15 cellular contexts compared by ENCODE assay signal in genomic region chr18:49007663-49008062, GRCh38. TPM values are rescaled to one million over a fixed set of nuclear protein-coding genes. Genes with fewer than 3 reads are reported as not detected.
DNase-seq lines count a peak whose midpoint lies in the region; ATAC-seq, FAIRE-seq and TF ChIP-seq lines count a peak whose summit lies in the region.
"Had no signal": no experiment of that assay in that cellular context is flagged by ENCODE, and none has a peak within 500 bp of the region (broad histone marks: within the 10 kb centered on the region; RNA-seq: fewer than 3 reads in every experiment).

No MANE protein-coding gene starts in this region.

- H3K4me3 Mint-ChIP-seq in natural killer cell treated with Interleukin-12 subunit alpha and Interleukin-12 subunit beta and Interleukin-15 and Interleukin-18, amount 100 ng/mL, for 72 hours = no peak overlapping the region
- H3K4me3 Mint-ChIP-seq in natural killer cell = no peak overlapping the region
- H3K4me3 Mint-ChIP-seq: CD4-positive, CD25-positive, alpha-beta regulatory T cell had no signal

- CTCF ChIA-PET in K562 (lab: Yijun Ruan, JAX; ENCODE audit: low intra/inter-chr PET ratio) = no interaction called here

- H3K27me3 ChIP-seq in K562 (ENCODE audit: control insufficient read depth in 2 of 2, insufficient read depth in 2 of 2, low read length in 2 of 2) (peaks cover 0 to 7% of the 10 kb centered on the region in 2 experiments; a peak in 2 of 5 replicates), neuronal stem cell (ENCODE audit: control insufficient read depth in 3 of 3, insufficient read depth in 3 of 3, low read depth in 1 of 3, low read length in 3 of 3) (no peaks in the 10 kb centered on the region), vagina (no peaks in the 10 kb centered on the region)
- H3K27me3 ChIP-seq: MG63, Peyer's patch had no signal

- no peak overlapping the region for H3K4ac ChIP-seq in neuronal stem cell (ENCODE audit: low read length)

- H2BK15ac ChIP-seq in neuronal stem cell (ENCODE audit: low read length) = no peak overlapping the region

- no peak overlapping the region for H4K8ac ChIP-seq in neuronal stem cell (ENCODE audit: low read depth, low read length)

- H3K4me3 ChIP-seq in K562 (no peak overlapping the region), neuronal stem cell (ENCODE audit: low read length in 2 of 2) (no peak overlapping the region), vagina (no peak overlapping the region)
- H3K4me3 ChIP-seq: MG63, Peyer's patch had no signal

- no peak overlapping the region for H3K14ac ChIP-seq in neuronal stem cell (ENCODE audit: low read length)

- H3K79me1 ChIP-seq in neuronal stem cell (ENCODE audit: low read depth, low read length) = no peaks in the 10 kb centered on the region

- no peaks in the 10 kb centered on the region for H4K20me1 ChIP-seq in K562 (replicated peaks; ENCODE audit: control insufficient read depth, insufficient read depth, low read length)

- TF ChIP-seq RAD21 in K562 (CRISPR knock-in tag; conservative IDR thresholded peaks at IDR 0.05 in 1 of 2, IDR thresholded peaks at IDR 0.05 in 1 of 2) = no peak

- no peaks in the 10 kb centered on the region for H3K9me3 Mint-ChIP-seq in natural killer cell treated with Interleukin-12 subunit alpha and Interleukin-12 subunit beta and Interleukin-15 and Interleukin-18, amount 100 ng/mL, for 72 hours
- H3K9me3 Mint-ChIP-seq in natural killer cell = no peaks in the 10 kb centered on the region
- H3K9me3 Mint-ChIP-seq: CD4-positive, CD25-positive, alpha-beta regulatory T cell had no signal

- no peak overlapping the region for H2BK120ac ChIP-seq in neuronal stem cell (ENCODE audit: low read depth, low read length)

- no peak overlapping the region for H2BK5ac ChIP-seq in neuronal stem cell (ENCODE audit: low read length)

- H3K23ac ChIP-seq in neuronal stem cell (ENCODE audit: low read depth, low read length, poor library complexity) = no peak overlapping the region

- 46% methylated on average over 9 of the region's 12 CpGs for WGBS in K562 (ENCODE audit: insufficient coverage, low coverage, missing lambda C conversion rate)
- WGBS in neuronal stem cell (ENCODE audit: extremely low coverage in 2 of 2, insufficient read length in 2 of 2, insufficient replicate concordance in 1 of 2), 2 donors = no CpG with 5 or more reads among the region's 12 CpGs

- DNase-seq in natural killer cell treated with Interleukin-12 subunit alpha and Interleukin-12 subunit beta and Interleukin-15 and Interleukin-18, amount 100 ng/mL, for 72 hours (ENCODE audit: low spot score) = peak; percentile 39
- DNase-seq in natural killer cell (no peak), K562 (ENCODE audit: extremely low read depth in 1 of 4, low spot score in 3 of 4) (no peak), neuronal stem cell (ENCODE audit: low spot score) (no peak), NCI-H1092 treated with DMSO at 0.1 percent for 48 hours (lab: John Stamatoyannopoulos, UW) (no peak), vagina (ENCODE audit: extremely low spot score in 2 of 2) (no peak), hippocampal formation (lab: John Stamatoyannopoulos, UW) (no peak)
- DNase-seq: CD4-positive, CD25-positive, alpha-beta regulatory T cell; MG63; NCI-H1436; NCI-H187 treated with DMSO at 0.1 percent for 48 hours; NCI-H2107; NCI-H345 had no signal

- intact Hi-C loops in natural killer cell (cut with micrococcal nuclease) = no loop called here
- intact Hi-C loops in K562 (cut with micrococcal nuclease) = no loop called here
- intact Hi-C loops in vagina (cut with DNase I) = no loop called here

- peaks cover 5 to 9% of the 10 kb centered on the region in 2 donors for H3K27me3 Mint-ChIP-seq in natural killer cell treated with Interleukin-12 subunit alpha and Interleukin-12 subunit beta and Interleukin-15 and Interleukin-18, amount 100 ng/mL, for 72 hours
- H3K27me3 Mint-ChIP-seq in natural killer cell (ENCODE audit: low read depth in 2 of 2) = peaks cover 0 to 8% of the 10 kb centered on the region in 2 donors

- H2AK5ac ChIP-seq in neuronal stem cell (ENCODE audit: low read depth, low read length) = no peak overlapping the region

- in situ Hi-C loops in K562 (cut with MboI) = no loop called here

- no peak for ATAC-seq in natural killer cell treated with Interleukin-12 subunit alpha and Interleukin-12 subunit beta and Interleukin-15 and Interleukin-18, amount 100 ng/mL, for 72 hours
- ATAC-seq in natural killer cell (no peak), K562 (no peak)

- no peak overlapping the region for H3K18ac ChIP-seq in neuronal stem cell (ENCODE audit: low read length)

- H3K27ac ChIP-seq in K562 (ENCODE audit: extremely low read depth, low read depth, low read length) = no peak overlapping the region
- no peak overlapping the region for H3K27ac ChIP-seq in neuronal stem cell (replicated peaks; ENCODE audit: low read length)
- no peak overlapping the region for H3K27ac ChIP-seq in vagina
- H3K27ac ChIP-seq: Peyer's patch had no signal

- H3K27ac Mint-ChIP-seq in natural killer cell treated with Interleukin-12 subunit alpha and Interleukin-12 subunit beta and Interleukin-15 and Interleukin-18, amount 100 ng/mL, for 72 hours = no peak overlapping the region
- H3K27ac Mint-ChIP-seq in natural killer cell = no peak overlapping the region

- H3K9ac ChIP-seq in K562 (ENCODE audit: insufficient read depth in 1 of 2, low read depth in 2 of 2, low read length in 2 of 2) (no peak overlapping the region), neuronal stem cell (ENCODE audit: low read depth, low read length, poor library complexity) (no peak overlapping the region)

- TF ChIP-seq POLR2A in K562 (conservative IDR thresholded peaks at IDR 0.05) (no peak), vagina (IDR thresholded peaks at IDR 0.05) (no peak)

- no peak for TF ChIP-seq EP300 in K562 (IDR thresholded peaks at IDR 0.05; ENCODE audit: low read length)

- no peaks in the 10 kb centered on the region for H3K36me3 Mint-ChIP-seq in natural killer cell treated with Interleukin-12 subunit alpha and Interleukin-12 subunit beta and Interleukin-15 and Interleukin-18, amount 100 ng/mL, for 72 hours
- H3K36me3 Mint-ChIP-seq in natural killer cell = no peaks in the 10 kb centered on the region
- H3K36me3 Mint-ChIP-seq: CD4-positive, CD25-positive, alpha-beta regulatory T cell had no signal

- no peaks in the 10 kb centered on the region for H3K9me3 ChIP-seq in K562 (replicated peaks; ENCODE audit: control insufficient read depth, insufficient read depth, low read depth, low read length)
- H3K9me3 ChIP-seq in neuronal stem cell (replicated peaks in 1 of 2; ENCODE audit: control insufficient read depth in 2 of 2, insufficient read depth in 1 of 2, low read depth in 1 of 2, low read length in 2 of 2) = no peaks in the 10 kb centered on the region
- no peaks in the 10 kb centered on the region for H3K9me3 ChIP-seq in vagina
- H3K9me3 ChIP-seq: MG63, Peyer's patch had no signal

- H4K91ac ChIP-seq in neuronal stem cell (ENCODE audit: low read depth, low read length, poor library complexity) = no peak overlapping the region

- BruUV-seq in K562 (replicated peaks; lab: Mats Ljungman, UMichigan) = no TSS peak

- POLR2A ChIA-PET in K562 (lab: Yijun Ruan, JAX) = no interaction called here

- TF ChIP-seq CTCF in natural killer cell (IDR thresholded peaks at IDR 0.05) (no peak), K562 (IDR thresholded peaks at IDR 0.05 in 2 of 3, conservative IDR thresholded peaks at IDR 0.05 in 1 of 3; ENCODE audit: insufficient read depth in 2 of 3, low read depth in 1 of 3, low read length in 3 of 3) (no peak), vagina (IDR thresholded peaks at IDR 0.05) (no peak)

- H3K4me2 ChIP-seq in K562 (ENCODE audit: insufficient read depth, low read length) = no peak overlapping the region
- H3K4me2 ChIP-seq in neuronal stem cell (ENCODE audit: insufficient read depth, low read length, poor library complexity, severe bottlenecking) = no peak overlapping the region

- no peaks in the 10 kb centered on the region for H3K4me1 Mint-ChIP-seq in natural killer cell treated with Interleukin-12 subunit alpha and Interleukin-12 subunit beta and Interleukin-15 and Interleukin-18, amount 100 ng/mL, for 72 hours (ENCODE audit: low read depth in 2 of 2)
- peaks cover 0 to 4% of the 10 kb centered on the region in 2 donors for H3K4me1 Mint-ChIP-seq in natural killer cell

- H2AFZ ChIP-seq in K562 (ENCODE audit: low read depth, low read length) (peak overlapping the region; percentile 59; the same call in 1 of the 2 replicates), neuronal stem cell (ENCODE audit: low read length) (peak overlapping the region; percentile 55)

- no peaks in the 10 kb centered on the region for H3K9me1 ChIP-seq in K562 (ENCODE audit: control insufficient read depth, insufficient read depth, low read length)

- H3K36me3 ChIP-seq in K562 (ENCODE audit: control insufficient read depth, insufficient read depth, low read length) (no peaks in the 10 kb centered on the region), neuronal stem cell (replicated peaks in 1 of 2; ENCODE audit: control insufficient read depth in 2 of 2, insufficient read depth in 2 of 2, low read length in 2 of 2) (no peaks in the 10 kb centered on the region), vagina (no peaks in the 10 kb centered on the region)
- H3K36me3 ChIP-seq: MG63, Peyer's patch had no signal

- H3K79me2 ChIP-seq in K562 (ENCODE audit: control insufficient read depth, insufficient read depth, low read length) = no peaks in the 10 kb centered on the region

- no peak overlapping the region for H2BK12ac ChIP-seq in neuronal stem cell (ENCODE audit: low read length)

- no peak for FAIRE-seq in K562 (lab: Jason Lieb, UNC)
- FAIRE-seq: H54 had no signal

- H3K4me1 ChIP-seq in K562 (replicated peaks in 1 of 2; ENCODE audit: control insufficient read depth in 2 of 2, insufficient read depth in 2 of 2, low read length in 2 of 2) (no peaks in the 10 kb centered on the region; a peak in 1 of 5 replicates), neuronal stem cell (ENCODE audit: control insufficient read depth in 2 of 2, insufficient read depth in 1 of 2, low read depth in 1 of 2, low read length in 2 of 2) (peaks cover 8 to 9% of the 10 kb centered on the region in 2 donors), vagina (no peaks in the 10 kb centered on the region)
- H3K4me1 ChIP-seq: Peyer's patch had no signal

RNA-seq across cellular contexts. Expression of gene SMAD7, which starts 56.9 kb away (rescaled TPM):
- total RNA-seq in natural killer cell treated with Interleukin-12 subunit alpha and Interleukin-12 subunit beta and Interleukin-15 and Interleukin-18, amount 100 ng/mL, for 72 hours = 10 to 100 TPM; 49.1 to 85.8 TPM
- total RNA-seq in natural killer cell = 100 to 1,000 TPM; 127 to 204 (median 182) TPM
- total RNA-seq in K562 (2011; cell fraction: chromatin; rRNA removed; ENCODE audit: low replicate concordance) = 2.6 and 6.2 TPM in 2 replicates
- 3.9 and 7.0 TPM in 2 replicates for total RNA-seq in K562 (2011; cell fraction: nucleolus; rRNA removed)
- 3.3 and 4.1 TPM in 2 replicates for total RNA-seq in K562 (2011; cell fraction: nucleoplasm; rRNA removed)
- 2.9 and 3.0 TPM in 2 replicates for total RNA-seq in K562 (2014; rRNA removed)
- 1.1 and 1.3 TPM in 2 replicates for total RNA-seq in K562 (2014; rRNA removed; fragmentation: Illumina TruSeq; extraction: Trizol)
- 0.90 and 0.94 TPM in 2 replicates for total RNA-seq in K562 (2015; rRNA removed; fragmentation: Illumina TruSeq; extraction: Trizol)
- total RNA-seq in K562 (2021) = 2.1 and 2.5 TPM in 2 replicates
- 1.8 TPM in 2 replicates for polyA plus RNA-seq in K562 (2011; rRNA removed)
- 3.3 and 3.7 TPM in 2 replicates for polyA plus RNA-seq in K562 (2011; cell fraction: cytosol; rRNA removed)
- 4.6 and 5.7 TPM in 2 replicates for polyA plus RNA-seq in K562 (2011; cell fraction: nucleus; rRNA removed)
- 1.7 and 4.1 TPM in 2 replicates for polyA plus RNA-seq in K562 (2012)
- 1.4 and 1.6 TPM in 2 replicates for polyA plus RNA-seq in K562 (2014; fragmentation: Illumina TruSeq; extraction: Trizol)
- polyA plus RNA-seq in K562 (2014; fragmentation: Nextera tagmentation; extraction: Ambion mirVana) = under 1 TPM; 0.13 to 0.23 TPM
- polyA plus RNA-seq in K562 (2014; rRNA removed) = 1.8 and 2.9 TPM in 2 replicates
- 3.4 and 3.7 TPM in 2 replicates for polyA minus RNA-seq in K562 (2011; rRNA and poly(A)+ RNA removed)
- polyA minus RNA-seq in K562 (2011; cell fraction: cytosol; rRNA and poly(A)+ RNA removed) = 2.0 and 4.6 TPM in 2 replicates
- polyA minus RNA-seq in K562 (2011; cell fraction: nucleus; rRNA and poly(A)+ RNA removed) = 3.8 and 4.7 TPM in 2 replicates
- 0.57 TPM for polyA plus RNA-seq in neuronal stem cell (2013, experiment 1 of 2)
- 0.79 TPM for polyA plus RNA-seq in neuronal stem cell (2013, experiment 2 of 2)
- total RNA-seq in vagina = 34.1 TPM
